Comparison of ENCODE assay signal across 16 cellular contexts in the genomic region with DNA sequence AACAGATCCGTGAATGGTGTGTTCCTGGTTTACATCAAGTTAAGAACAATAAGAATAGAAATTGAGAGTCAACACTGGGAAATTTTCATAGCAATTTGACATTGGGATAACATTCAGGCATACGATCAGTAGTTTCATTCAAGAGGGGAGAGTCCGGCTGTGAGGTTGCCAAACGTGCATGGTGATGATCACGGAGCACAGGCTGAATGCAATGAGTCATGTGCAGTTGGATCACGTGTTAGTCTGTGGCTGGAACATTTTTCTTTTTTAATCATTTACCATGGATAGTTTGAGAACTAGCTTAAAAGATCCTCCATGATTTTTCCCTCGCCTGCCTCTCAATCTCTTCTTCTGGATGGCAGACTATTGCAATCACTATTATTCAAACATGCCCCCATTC. TPM values are rescaled to one million over a fixed set of nuclear protein-coding genes. Genes with fewer than 3 reads are reported as not detected.
DNase-seq lines count a peak whose midpoint lies in the region; ATAC-seq, FAIRE-seq and TF ChIP-seq lines count a peak whose summit lies in the region.
"Had no signal": no experiment of that assay in that cellular context is flagged by ENCODE, and none has a peak within 500 bp of the region (broad histone marks: within the 10 kb centered on the region; RNA-seq: fewer than 3 reads in every experiment).

No MANE protein-coding gene starts in this region.

- H3K9ac ChIP-seq in K562 (ENCODE audit: insufficient read depth in 1 of 2, low read depth in 2 of 2, low read length in 2 of 2): no peak overlapping the region

- no peak for TF ChIP-seq RAD21 in K562 (CRISPR knock-in tag; conservative IDR thresholded peaks at IDR 0.05 in 1 of 2, IDR thresholded peaks at IDR 0.05 in 1 of 2)

- CTCF ChIA-PET in K562 (lab: Yijun Ruan, JAX; ENCODE audit: low intra/inter-chr PET ratio): no interaction called here

- in situ Hi-C loops in K562 (cut with MboI): no loop called here
- in situ Hi-C loops in KBM-7 (cut with MboI; ENCODE audit: low pct_unique_long_range_greater_than_20kb, low sequenced_read_pairs): no loop called here

- H3K9me1 ChIP-seq in K562 (ENCODE audit: control insufficient read depth, insufficient read depth, low read length): no peaks in the 10 kb centered on the region

- no peak for TF ChIP-seq EP300 in K562 (IDR thresholded peaks at IDR 0.05; ENCODE audit: low read length)

- ATAC-seq in K562 (no peak), natural killer cell (no peak), HG03442 (IDR thresholded peaks at IDR 0.05; ENCODE audit: unreplicated experiment) (no peak)
- ATAC-seq: activated CD4-positive, alpha-beta T cell treated with anti-CD3 and anti-CD28 coated beads for 36 hours; GM23338 had no signal

- H3K27me3 Mint-ChIP-seq in natural killer cell (ENCODE audit: low read depth in 2 of 2): peaks cover 0 to 10% of the 10 kb centered on the region in 2 donors

- no peak overlapping the region for H3K27ac ChIP-seq in K562 (ENCODE audit: extremely low read depth, low read depth, low read length)
- H3K27ac ChIP-seq: tibial artery had no signal

- TF ChIP-seq CTCF in K562 (IDR thresholded peaks at IDR 0.05 in 2 of 3, conservative IDR thresholded peaks at IDR 0.05 in 1 of 3; ENCODE audit: insufficient read depth in 2 of 3, low read depth in 1 of 3, low read length in 3 of 3) (no peak), natural killer cell (IDR thresholded peaks at IDR 0.05) (no peak)

- intact Hi-C loops in K562 (cut with micrococcal nuclease): no loop called here
- intact Hi-C loops in natural killer cell (cut with micrococcal nuclease): no loop called here

- WGBS in K562 (ENCODE audit: insufficient coverage, low coverage, missing lambda C conversion rate): 0% methylated on average over 7 of the region's 7 CpGs

- no peak overlapping the region for H3K4me3 ChIP-seq in K562
- H3K4me3 ChIP-seq: GM23338, tibial artery had no signal

- no TSS peak for BruUV-seq in K562 (replicated peaks; lab: Mats Ljungman, UMichigan)

- H3K9me3 ChIP-seq in K562 (replicated peaks; ENCODE audit: control insufficient read depth, insufficient read depth, low read depth, low read length): no peaks in the 10 kb centered on the region
- H3K9me3 ChIP-seq: tibial artery had no signal

- no peak overlapping the region for H3K27ac Mint-ChIP-seq in natural killer cell
- H3K27ac Mint-ChIP-seq: activated CD4-positive, alpha-beta T cell treated with anti-CD3 and anti-CD28 coated beads for 36 hours; GM23338 had no signal

- DNase-seq in AG08396 (ENCODE audit: low spot score): peak; percentile 51
- DNase-seq in HT-29 (ENCODE audit: low spot score): peak; percentile 8
- no peak for DNase-seq in K562 (ENCODE audit: extremely low read depth in 1 of 4, low spot score in 3 of 4)
- DNase-seq in iris pigment epithelial cell (ENCODE audit: low read depth): peak; percentile 61
- DNase-seq in SW 1271 (lab: John Stamatoyannopoulos, UW): no peak
- no peak for DNase-seq in natural killer cell
- no peak for DNase-seq in KBM-7
- DNase-seq: activated CD4-positive, alpha-beta T cell treated with anti-CD3 and anti-CD28 coated beads for 36 hours; activated effector memory CD4-positive, alpha-beta T cell treated with anti-CD3 and anti-CD28 coated beads, Interleukin-2, amount 50 U/mL, for 16 hours; C1 segment of cervical spinal cord; head of caudate nucleus; Kasumi-1 had no signal

- H3K4me1 Mint-ChIP-seq in natural killer cell: no peaks in the 10 kb centered on the region
- H3K4me1 Mint-ChIP-seq: GM23338 had no signal

- H3K4me1 ChIP-seq in K562 (replicated peaks in 1 of 2; ENCODE audit: control insufficient read depth in 2 of 2, insufficient read depth in 2 of 2, low read length in 2 of 2): no peaks in the 10 kb centered on the region
- H3K4me1 ChIP-seq: tibial artery had no signal

- no peak overlapping the region for H3K4me2 ChIP-seq in K562 (ENCODE audit: insufficient read depth, low read length)
- H3K4me2 ChIP-seq: GM23338 had no signal

- TF ChIP-seq POLR2A in K562 (conservative IDR thresholded peaks at IDR 0.05): no peak

- H4K20me1 ChIP-seq in K562 (replicated peaks; ENCODE audit: control insufficient read depth, insufficient read depth, low read length): no peaks in the 10 kb centered on the region

- no peak for FAIRE-seq in K562 (lab: Jason Lieb, UNC)
- FAIRE-seq: colon had no signal

- H3K4me3 Mint-ChIP-seq in natural killer cell: no peak overlapping the region
- H3K4me3 Mint-ChIP-seq: activated CD4-positive, alpha-beta T cell treated with anti-CD3 and anti-CD28 coated beads for 36 hours; GM23338 had no signal

- peaks cover 0 to 4% of the 10 kb centered on the region in 2 experiments; a peak in 3 of 5 replicates for H3K27me3 ChIP-seq in K562 (ENCODE audit: control insufficient read depth in 2 of 2, insufficient read depth in 2 of 2, low read length in 2 of 2)
- H3K27me3 ChIP-seq: tibial artery had no signal

- no peaks in the 10 kb centered on the region for H3K36me3 ChIP-seq in K562 (ENCODE audit: control insufficient read depth, insufficient read depth, low read length)
- H3K36me3 ChIP-seq: tibial artery had no signal

- no peaks in the 10 kb centered on the region for H3K9me3 Mint-ChIP-seq in natural killer cell
- H3K9me3 Mint-ChIP-seq: GM23338 had no signal

- POLR2A ChIA-PET in K562 (lab: Yijun Ruan, JAX): no interaction called here

- H2AFZ ChIP-seq in K562 (ENCODE audit: low read depth, low read length): no peak overlapping the region
- H2AFZ ChIP-seq: GM23338 had no signal

- H3K36me3 Mint-ChIP-seq in natural killer cell: no peaks in the 10 kb centered on the region

- no peaks in the 10 kb centered on the region for H3K79me2 ChIP-seq in K562 (ENCODE audit: control insufficient read depth, insufficient read depth, low read length)

TF ChIP-seq in K562, 482 proteins besides CTCF, POLR2A, EP300 and RAD21 (continues in another document):
- no peak for TF ChIP-seq BCL6 (CRISPR knock-in tag; IDR thresholded peaks at IDR 0.05)
- TF ChIP-seq, protein P1, sequence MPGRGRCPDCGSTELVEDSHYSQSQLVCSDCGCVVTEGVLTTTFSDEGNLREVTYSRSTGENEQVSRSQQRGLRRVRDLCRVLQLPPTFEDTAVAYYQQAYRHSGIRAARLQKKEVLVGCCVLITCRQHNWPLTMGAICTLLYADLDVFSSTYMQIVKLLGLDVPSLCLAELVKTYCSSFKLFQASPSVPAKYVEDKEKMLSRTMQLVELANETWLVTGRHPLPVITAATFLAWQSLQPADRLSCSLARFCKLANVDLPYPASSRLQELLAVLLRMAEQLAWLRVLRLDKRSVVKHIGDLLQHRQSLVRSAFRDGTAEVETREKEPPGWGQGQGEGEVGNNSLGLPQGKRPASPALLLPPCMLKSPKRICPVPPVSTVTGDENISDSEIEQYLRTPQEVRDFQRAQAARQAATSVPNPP (IDR thresholded peaks at IDR 0.05; ENCODE audit: borderline replicate concordance, insufficient read depth, insufficient read length): no peak
- TF ChIP-seq ZBTB8A (IDR thresholded peaks at IDR 0.05; ENCODE audit: partially characterized antibody): no peak
- TF ChIP-seq FOSL1 (tag; conservative IDR thresholded peaks at IDR 0.05): peak; percentile 51
- TF ChIP-seq, protein P2, sequence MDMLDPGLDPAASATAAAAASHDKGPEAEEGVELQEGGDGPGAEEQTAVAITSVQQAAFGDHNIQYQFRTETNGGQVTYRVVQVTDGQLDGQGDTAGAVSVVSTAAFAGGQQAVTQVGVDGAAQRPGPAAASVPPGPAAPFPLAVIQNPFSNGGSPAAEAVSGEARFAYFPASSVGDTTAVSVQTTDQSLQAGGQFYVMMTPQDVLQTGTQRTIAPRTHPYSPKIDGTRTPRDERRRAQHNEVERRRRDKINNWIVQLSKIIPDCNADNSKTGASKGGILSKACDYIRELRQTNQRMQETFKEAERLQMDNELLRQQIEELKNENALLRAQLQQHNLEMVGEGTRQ (CRISPR knock-in tag; IDR thresholded peaks at IDR 0.05): peak; percentile 31; the same call in 1 of the 2 replicates
- no peak for TF ChIP-seq HOMEZ (CRISPR knock-in tag; IDR thresholded peaks at IDR 0.05)

RNA-seq across cellular contexts. Expression of gene DCT, which starts 2.5 kb away (rescaled TPM):
- total RNA-seq in HT-29 (2014; rRNA removed; shearing (Covaris generic)): not detected in 2 replicates
- 0.65 TPM in 1 of 2 replicates, not detected in the other for total RNA-seq in K562 (2011; cell fraction: chromatin; rRNA removed; ENCODE audit: low replicate concordance)
- under 0.01 and 0.26 TPM in 2 replicates for total RNA-seq in K562 (2011; cell fraction: nucleolus; rRNA removed)
- 0.23 TPM in 1 of 2 replicates, not detected in the other for total RNA-seq in K562 (2011; cell fraction: nucleoplasm; rRNA removed)
- total RNA-seq in K562 (2014; rRNA removed) (0.32 and 0.49 TPM in 2 replicates), K562 (2014; rRNA removed; fragmentation: Illumina TruSeq; extraction: Trizol) (0.61 and 0.73 TPM in 2 replicates), K562 (2015; rRNA removed; fragmentation: Illumina TruSeq; extraction: Trizol) (0.75 and 0.83 TPM in 2 replicates), K562 (2021) (0.34 and 0.66 TPM in 2 replicates), natural killer cell (under 1 TPM; 0.16 to 0.75 (median 0.28) TPM)
- polyA plus RNA-seq in K562 (2011; rRNA removed) (0.11 and 0.15 TPM in 2 replicates), K562 (2014; fragmentation: Illumina TruSeq; extraction: Trizol) (0.39 and 0.80 TPM in 2 replicates), K562 (2014; fragmentation: Nextera tagmentation; extraction: Ambion mirVana) (under 1 TPM; 0.23 to 0.38 TPM), K562 (2014; rRNA removed) (0.55 and 0.57 TPM in 2 replicates)
- 0.01 TPM in 1 of 2 replicates, not detected in the other for polyA plus RNA-seq in K562 (2011; cell fraction: cytosol; rRNA removed)
- 0.21 and 0.24 TPM in 2 replicates for polyA plus RNA-seq in K562 (2011; cell fraction: nucleus; rRNA removed)
- polyA plus RNA-seq in K562 (2012): 0.29 and 0.86 TPM in 2 replicates
- polyA minus RNA-seq in K562 (2011; rRNA and poly(A)+ RNA removed): 0.03 TPM in 1 of 2 replicates, not detected in the other
- polyA minus RNA-seq in K562 (2011; cell fraction: cytosol; rRNA and poly(A)+ RNA removed): not detected in 2 replicates
- under 0.01 and 0.22 TPM in 2 replicates for polyA minus RNA-seq in K562 (2011; cell fraction: nucleus; rRNA and poly(A)+ RNA removed)
- polyA plus RNA-seq: GM23338 had no signal

Comparison
In these comparisons a context has a peak if more than half of its experiments do, and no peak if none do; other contexts are left out.
1. DNase-seq: peak in AG08396 (single experiment), HT-29 (single experiment) and iris pigment epithelial cell (single experiment); none in K562 (0 of 4), SW 1271 (0 of 2), natural killer cell (single experiment) and KBM-7 (single experiment).